13 cellular contexts compared by ENCODE assay signal in the genomic region with DNA sequence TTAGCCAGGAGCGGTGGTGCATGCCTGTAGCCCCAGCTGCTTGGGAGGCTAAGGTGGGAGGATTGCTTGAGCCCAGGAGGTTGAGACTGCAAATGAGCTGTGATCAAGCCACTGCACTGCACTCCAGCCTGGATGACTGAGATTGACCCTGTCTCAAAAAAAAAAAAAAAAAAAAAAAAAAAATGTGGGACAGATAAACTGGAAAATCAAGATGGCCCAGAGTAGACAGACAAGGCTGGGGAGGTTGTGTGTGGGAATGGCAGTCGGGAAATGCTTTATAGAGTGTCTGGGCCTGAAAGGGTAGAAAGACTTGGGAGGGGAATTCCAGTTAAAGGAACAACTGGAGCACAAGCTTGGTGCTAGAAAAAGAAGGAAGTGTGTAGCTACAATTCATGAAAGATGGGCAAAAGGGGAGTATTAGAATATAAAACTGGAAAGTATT. TPM values are rescaled to one million over a fixed set of nuclear protein-coding genes. Genes with fewer than 3 reads are reported as not detected.
DNase-seq lines count a peak whose midpoint lies in the region; ATAC-seq and TF ChIP-seq lines count a peak whose summit lies in the region.
"Had no signal": no experiment of that assay in that cellular context is flagged by ENCODE, and none has a peak within 500 bp of the region (broad histone marks: within the 10 kb centered on the region; RNA-seq: fewer than 3 reads in every experiment).

No MANE protein-coding gene starts in this region.

- no peak overlapping the region for H2AFZ ChIP-seq in PC-3 (ENCODE audit: low read length)

- peak overlapping the region; percentile 97 for H3K9ac ChIP-seq in PC-3 (ENCODE audit: low read length)

- ATAC-seq in activated T-cell treated with anti-CD3 and anti-CD28 coated beads, Interleukin-2, amount 50 U/mL, for 72 hours (replicated peaks in 1 of 2) = no peak
- ATAC-seq in PC-3 = no peak
- no peak for ATAC-seq in stimulated activated naive B cell treated with anti-CD40 and anti-IgM and Interleukin-4, amounts not matched to agents 10 μg/mL and 1 μg/mL and 100 μg/mL, for 72 hours (replicated peaks)
- no peak for ATAC-seq in GM19455 (IDR thresholded peaks at IDR 0.05; ENCODE audit: unreplicated experiment)
- ATAC-seq: left lobe of liver had no signal

- no peak for TF ChIP-seq POLR2A in Peyer's patch (IDR thresholded peaks at IDR 0.05)

- H3K4me3 Mint-ChIP-seq in activated T-cell treated with anti-CD3 and anti-CD28 coated beads, Interleukin-2, amount 50 U/mL, for 72 hours = peak overlapping the region; percentile 96 to 98
- peak overlapping the region; percentile 97 to 98 for H3K4me3 Mint-ChIP-seq in stimulated activated naive B cell treated with anti-CD40 and anti-IgM and Interleukin-4, amounts not matched to agents 10 μg/mL and 1 μg/mL and 100 μg/mL, for 72 hours

- H3K4me3 ChIP-seq in PC-3 (ENCODE audit: low read length) (peak overlapping the region; percentile 93), left ventricle myocardium inferior (no peak overlapping the region), Peyer's patch (no peak overlapping the region)

- H3K27me3 ChIP-seq in PC-3 (ENCODE audit: low read length) (no peaks in the 10 kb centered on the region), left ventricle myocardium inferior (ENCODE audit: low read depth) (no peaks in the 10 kb centered on the region), Peyer's patch (no peaks in the 10 kb centered on the region)

- H3K27ac ChIP-seq in PC-3 (ENCODE audit: low read length) = peak overlapping the region; percentile 9
- peak overlapping the region; percentile 13 for H3K27ac ChIP-seq in epithelial cell of prostate
- no peak overlapping the region for H3K27ac ChIP-seq in left ventricle myocardium inferior (replicated peaks)
- H3K27ac ChIP-seq in Peyer's patch = no peak overlapping the region

- BruUV-seq in PC-3 (replicated peaks; lab: Mats Ljungman, UMichigan) = no TSS peak

- peaks cover 92% of the 10 kb centered on the region for H3K79me2 ChIP-seq in PC-3 (ENCODE audit: low read length)

- peak overlapping the region; percentile 84 for H3K27ac Mint-ChIP-seq in activated T-cell treated with anti-CD3 and anti-CD28 coated beads, Interleukin-2, amount 50 U/mL, for 72 hours
- peak overlapping the region; percentile 65 for H3K27ac Mint-ChIP-seq in stimulated activated naive B cell treated with anti-CD40 and anti-IgM and Interleukin-4, amounts not matched to agents 10 μg/mL and 1 μg/mL and 100 μg/mL, for 72 hours

- POLR2A ChIA-PET in PC-3 (lab: Charles Lee; ENCODE audit: unreplicated experiment) = interaction anchor here (0.6 to 1.6 kb wide), 4 partner anchors 16 to 130 kb away, joined by 3 to 25 read pairs (median 14); partner anchors contain the start of genes HNRNPUL2 and TAF6L

- no peaks in the 10 kb centered on the region for H3K9me3 Mint-ChIP-seq in activated T-cell treated with anti-CD3 and anti-CD28 coated beads, Interleukin-2, amount 50 U/mL, for 72 hours
- no peaks in the 10 kb centered on the region for H3K9me3 Mint-ChIP-seq in stimulated activated naive B cell treated with anti-CD40 and anti-IgM and Interleukin-4, amounts not matched to agents 10 μg/mL and 1 μg/mL and 100 μg/mL, for 72 hours

- peaks cover 30% of the 10 kb centered on the region for H3F3A ChIP-seq in PC-3 (ENCODE audit: low read length, unreplicated experiment)

- intact Hi-C loops in PC-3 (cut with micrococcal nuclease) = loop anchor here (2.0 kb wide), 1 partner anchor 23 kb away; the partner anchor contains the start of gene SLC3A2
- intact Hi-C loops in left ventricle myocardium inferior (cut with micrococcal nuclease) = no loop called here

- peaks cover 72% of the 10 kb centered on the region for H3K4me1 Mint-ChIP-seq in activated T-cell treated with anti-CD3 and anti-CD28 coated beads, Interleukin-2, amount 50 U/mL, for 72 hours (ENCODE audit: low read depth)
- H3K4me1 Mint-ChIP-seq in stimulated activated naive B cell treated with anti-CD40 and anti-IgM and Interleukin-4, amounts not matched to agents 10 μg/mL and 1 μg/mL and 100 μg/mL, for 72 hours = peaks cover 34 to 77% of the 10 kb centered on the region in 2 donors

- H3K4me1 ChIP-seq in PC-3 (ENCODE audit: insufficient read depth, low read length) (peaks cover 30% of the 10 kb centered on the region), left ventricle myocardium inferior (peaks cover 39% of the 10 kb centered on the region), Peyer's patch (peaks cover 0 to 33% (median 13%) of the 10 kb centered on the region in 4 donors)

- no peaks in the 10 kb centered on the region for H3K9me3 ChIP-seq in PC-3 (ENCODE audit: low read length)
- H3K9me3 ChIP-seq in left ventricle myocardium inferior (replicated peaks) = no peaks in the 10 kb centered on the region
- H3K9me3 ChIP-seq in Peyer's patch = no peaks in the 10 kb centered on the region

- H3K36me3 Mint-ChIP-seq in activated T-cell treated with anti-CD3 and anti-CD28 coated beads, Interleukin-2, amount 50 U/mL, for 72 hours (ENCODE audit: insufficient read depth in 2 of 2) = peaks cover 30 to 35% of the 10 kb centered on the region in 2 donors
- peaks cover 49 to 54% of the 10 kb centered on the region in 2 donors for H3K36me3 Mint-ChIP-seq in stimulated activated naive B cell treated with anti-CD40 and anti-IgM and Interleukin-4, amounts not matched to agents 10 μg/mL and 1 μg/mL and 100 μg/mL, for 72 hours

- no peak for DNase-seq in activated T-cell treated with anti-CD3 and anti-CD28 coated beads, Interleukin-2, amount 50 U/mL, for 72 hours
- DNase-seq in activated T-cell treated with anti-CD3 and anti-CD28 coated beads for 4 hours (no peak), PC-3 (peak; percentile 68), epithelial cell of prostate (ENCODE audit: low read depth, low spot score) (no peak), left ventricle myocardium inferior (no peak), Peyer's patch (no peak)
- DNase-seq in stimulated activated naive B cell treated with anti-CD40 and anti-IgM and Interleukin-4, amounts not matched to agents 10 μg/mL and 1 μg/mL and 100 μg/mL, for 72 hours = no peak
- DNase-seq: central memory CD4-positive, alpha-beta T cell; Kasumi-1; stimulated activated CD4-positive, alpha-beta T cell treated with anti-CD3 and anti-CD28 coated beads, Interleukin-1b, Interleukin-23, amount 100 ng/mL, for 48 hours had no signal

- H4K20me1 ChIP-seq in PC-3 (ENCODE audit: low read length) = peaks cover 30% of the 10 kb centered on the region

- no peaks in the 10 kb centered on the region for H3K9me2 ChIP-seq in PC-3 (replicated peaks; ENCODE audit: low read length)

- TF ChIP-seq CTCF in PC-3 (conservative IDR thresholded peaks at IDR 0.05; ENCODE audit: low read depth, low read length) = no peak
- no peak for TF ChIP-seq CTCF in left ventricle myocardium inferior (IDR thresholded peaks at IDR 0.05; ENCODE audit: borderline replicate concordance)
- TF ChIP-seq CTCF in Peyer's patch (IDR thresholded peaks at IDR 0.05) = no peak

- no peaks in the 10 kb centered on the region for H3K27me3 Mint-ChIP-seq in activated T-cell treated with anti-CD3 and anti-CD28 coated beads, Interleukin-2, amount 50 U/mL, for 72 hours (ENCODE audit: low read depth)
- H3K27me3 Mint-ChIP-seq in stimulated activated naive B cell treated with anti-CD40 and anti-IgM and Interleukin-4, amounts not matched to agents 10 μg/mL and 1 μg/mL and 100 μg/mL, for 72 hours = no peaks in the 10 kb centered on the region

- CTCF ChIA-PET in PC-3 (lab: Charles Lee) = interaction anchor here (0.6 to 1.3 kb wide), 3 partner anchors 71 to 1161 kb away, joined by 3 to 10 read pairs (median 5); partner anchors contain the start of gene LBHD1

- H3K4me2 ChIP-seq in PC-3 (ENCODE audit: low read length) = peak overlapping the region; percentile 95

- peaks cover 30% of the 10 kb centered on the region for H3K36me3 ChIP-seq in PC-3 (ENCODE audit: low read depth, low read length)
- H3K36me3 ChIP-seq in left ventricle myocardium inferior = peaks cover 19% of the 10 kb centered on the region
- peaks cover 0 to 12% (median 0%) of the 10 kb centered on the region in 3 donors for H3K36me3 ChIP-seq in Peyer's patch

RNA-seq across cellular contexts. Expression of gene WDR74, which starts 18.2 kb away (rescaled TPM):
- 100 to 1,000 TPM; 101 to 104 TPM for total RNA-seq in activated T-cell treated with anti-CD3 and anti-CD28 coated beads, Interleukin-2, amount 50 U/mL, for 72 hours
- total RNA-seq in PC-3 (2014; rRNA removed) = 217 and 222 TPM in 2 replicates
- total RNA-seq in left ventricle myocardium inferior = 24.3 TPM
- 10 to 100 TPM; 17.7 to 78.4 (median 28.6) TPM for total RNA-seq in Peyer's patch

RNA-seq across cellular contexts. Expression of gene SLC3A2, which starts 23.1 kb away (rescaled TPM):
- total RNA-seq in activated T-cell treated with anti-CD3 and anti-CD28 coated beads, Interleukin-2, amount 50 U/mL, for 72 hours = 100 to 1,000 TPM; 730 to 898 TPM
- 243 and 304 TPM in 2 replicates for total RNA-seq in PC-3 (2014; rRNA removed)
- 35.0 TPM for total RNA-seq in left ventricle myocardium inferior
- total RNA-seq in Peyer's patch = 100 to 1,000 TPM in 3 of 4 donors, 10 to 100 TPM in 1; 64.4 to 253 (median 207) TPM

RNA-seq across cellular contexts. Expression of gene TEX54, which starts 24.9 kb away (rescaled TPM):
- 1 to 10 TPM in 1 of 2 donors, under 1 TPM in 1; 0.77 to 1.5 TPM for total RNA-seq in activated T-cell treated with anti-CD3 and anti-CD28 coated beads, Interleukin-2, amount 50 U/mL, for 72 hours
- total RNA-seq in PC-3 (2014; rRNA removed) (not detected in 2 replicates), left ventricle myocardium inferior (not detected), Peyer's patch (not detected)
- total RNA-seq: left lobe of liver; T-helper 2 cell treated with Interferon-gamma antibody and Interleukin-4, amounts not matched to agents 100 ng/mL and 5 ng/mL, for 36 hours had no signal

RNA-seq across cellular contexts. Expression of gene STX5, which starts 25.7 kb away (rescaled TPM):
- 10 to 100 TPM; 53.9 to 70.1 TPM for total RNA-seq in activated T-cell treated with anti-CD3 and anti-CD28 coated beads, Interleukin-2, amount 50 U/mL, for 72 hours
- total RNA-seq in PC-3 (2014; rRNA removed) = 41.4 and 48.2 TPM in 2 replicates
- 16.7 TPM for total RNA-seq in left ventricle myocardium inferior
- 10 to 100 TPM; 27.1 to 56.1 (median 38.4) TPM for total RNA-seq in Peyer's patch

RNA-seq across cellular contexts. Expression of gene NXF1, which starts 52.3 kb away (rescaled TPM):
- 100 to 1,000 TPM; 117 to 131 TPM for total RNA-seq in activated T-cell treated with anti-CD3 and anti-CD28 coated beads, Interleukin-2, amount 50 U/mL, for 72 hours
- 33.1 and 33.2 TPM in 2 replicates for total RNA-seq in PC-3 (2014; rRNA removed)
- 43.2 TPM for total RNA-seq in left ventricle myocardium inferior
- 100 to 1,000 TPM in 2 of 4 donors, 10 to 100 TPM in 2; 45.2 to 120 (median 102) TPM for total RNA-seq in Peyer's patch

Comparison
In these comparisons a context has a peak if more than half of its experiments do, and no peak if none do; other contexts are left out.
1. H3K27ac ChIP-seq: peak in PC-3 (single experiment) and epithelial cell of prostate (single experiment); none in left ventricle myocardium inferior (single experiment) and Peyer's patch (0 of 4).